1 cellular context compared by ENCODE assay signal in genomic region chr20:4726710-4727391, GRCh38.
TF ChIP-seq lines count a peak whose summit lies in the region.

No MANE protein-coding gene starts in this region.

TF ChIP-seq in GM23338, 12 proteins besides CTCF, POLR2A, EP300 and RAD21 (continued from another document):
- TF ChIP-seq ZNF462 (CRISPR knock-in tag; IDR thresholded peaks at IDR 0.05) (no peak), ETS1 (IDR thresholded peaks at IDR 0.05) (no peak), ZNF114 (CRISPR knock-in tag; IDR thresholded peaks at IDR 0.05) (no peak), STAT1 (IDR thresholded peaks at IDR 0.05; ENCODE audit: unreplicated experiment) (no peak)
